ENCODE assay signal across 22 cellular contexts in genomic region chr3:120428904-120429303, GRCh38. TPM values are rescaled to one million over a fixed set of nuclear protein-coding genes. Genes with fewer than 3 reads are reported as not detected.
DNase-seq lines count a peak whose midpoint lies in the region; ATAC-seq and TF ChIP-seq lines count a peak whose summit lies in the region.
"Had no signal": no experiment of that assay in that cellular context is flagged by ENCODE, and none has a peak within 500 bp of the region (broad histone marks: within the 10 kb centered on the region; RNA-seq: fewer than 3 reads in every experiment).

No MANE protein-coding gene starts in this region.

- H3K4me3 ChIP-seq in RWPE2 (ENCODE audit: severe bottlenecking) (no peak overlapping the region), gastroesophageal sphincter (no peak overlapping the region), thoracic aorta (no peak overlapping the region), A673 (ENCODE audit: low read depth, low read length, poor library complexity, severe bottlenecking) (no peak overlapping the region)

- H3K27me3 ChIP-seq in RWPE2 (ENCODE audit: insufficient read depth, poor library complexity, severe bottlenecking) (no peaks in the 10 kb centered on the region), gastroesophageal sphincter (no peaks in the 10 kb centered on the region), thoracic aorta (replicated peaks; ENCODE audit: insufficient read depth) (no peaks in the 10 kb centered on the region), A673 (replicated peaks; ENCODE audit: insufficient read depth, low read depth, low read length, poor library complexity) (no peaks in the 10 kb centered on the region)

- TF ChIP-seq CTCF in RWPE2 (IDR thresholded peaks at IDR 0.05; ENCODE audit: poor library complexity, severe bottlenecking) (no peak), gastroesophageal sphincter (IDR thresholded peaks at IDR 0.05) (no peak), thoracic aorta (IDR thresholded peaks at IDR 0.05) (no peak), A673 (conservative IDR thresholded peaks at IDR 0.05; ENCODE audit: low read depth, low read length) (no peak)

- no peak for TF ChIP-seq EP300 in gastroesophageal sphincter (IDR thresholded peaks at IDR 0.05)

- peaks cover 18% of the 10 kb centered on the region for H3K36me3 ChIP-seq in RWPE2 (ENCODE audit: low read depth)
- H3K36me3 ChIP-seq in gastroesophageal sphincter: peaks cover 0 to 24% of the 10 kb centered on the region in 2 donors
- no peaks in the 10 kb centered on the region for H3K36me3 ChIP-seq in thoracic aorta
- no peaks in the 10 kb centered on the region for H3K36me3 ChIP-seq in A673 (ENCODE audit: insufficient read depth, low read length, poor library complexity, severe bottlenecking)

- DNase-seq in DMS 273 treated with DMSO at 0.1 percent for 48 hours (lab: John Stamatoyannopoulos, UW): peak; percentile 13
- no peak for DNase-seq in DMS 273 (lab: John Stamatoyannopoulos, UW; ENCODE audit: unreplicated experiment)
- DNase-seq in RWPE2 (ENCODE audit: low spot score): no peak
- no peak for DNase-seq in thoracic aorta (ENCODE audit: low spot score)
- DNase-seq in A673 (ENCODE audit: low spot score): no peak
- DNase-seq: activated CD4-positive, alpha-beta T cell treated with anti-CD3 and anti-CD28 coated beads, Interleukin-2, amount 10 ng/mL, durations not matched to agents 24 days and 14 days; C1 segment of cervical spinal cord; glutamatergic neuron; KG1; NCI-H1092; NCI-H2081; NCI-H510A; occipital lobe; trophoblast cell had no signal

- CTCF ChIA-PET in A673 (lab: Charles Lee): no interaction called here

- TF ChIP-seq POLR2A in gastroesophageal sphincter (IDR thresholded peaks at IDR 0.05): no peak

- no peaks in the 10 kb centered on the region for H3K4me1 ChIP-seq in RWPE2 (ENCODE audit: insufficient read depth, poor library complexity, severe bottlenecking)
- peaks cover 60 to 100% (median 77%) of the 10 kb centered on the region in 3 donors for H3K4me1 ChIP-seq in gastroesophageal sphincter
- peaks cover 72 to 100% of the 10 kb centered on the region in 2 donors for H3K4me1 ChIP-seq in thoracic aorta (ENCODE audit: control insufficient read depth in 1 of 2, low read depth in 2 of 2)
- peaks cover 38% of the 10 kb centered on the region for H3K4me1 ChIP-seq in A673 (ENCODE audit: insufficient read depth, low read length, poor library complexity, severe bottlenecking)

- ATAC-seq in RWPE2 (ENCODE audit: low read depth): peak; percentile 17; the same call in 1 of the 3 replicates
- no peak for ATAC-seq in gastroesophageal sphincter
- no peak for ATAC-seq in thoracic aorta (ENCODE audit: insufficient number of reproducible peaks, low FRiP score, low read depth)
- no peak for ATAC-seq in GM18511 (IDR thresholded peaks at IDR 0.05; ENCODE audit: unreplicated experiment)
- ATAC-seq in GM21717 (IDR thresholded peaks at IDR 0.05; ENCODE audit: unreplicated experiment): no peak
- ATAC-seq: esophagus mucosa; right cardiac atrium; stimulated activated effector memory CD8-positive, alpha-beta T cell treated with anti-CD3 and anti-CD28 coated beads, Interleukin-12 subunit alpha, Interleukin-12 subunit beta, amount 100 ng/mL, for 72 hours had no signal

- 68% methylated on average over 2 of the region's 2 CpGs; no CpG with 5 or more reads in 1 of the 2 donors for WGBS in gastroesophageal sphincter (ENCODE audit: low coverage in 1 of 2), 2 donors

- POLR2A ChIA-PET in A673 (lab: Charles Lee; ENCODE audit: low non-redundant PET): no interaction called here

- intact Hi-C loops in A673 (cut with micrococcal nuclease; ENCODE audit: unreplicated experiment): no loop called here

- no peak overlapping the region for H3K27ac ChIP-seq in RWPE2 (ENCODE audit: poor library complexity, severe bottlenecking)
- peak overlapping the region; percentile 63 to 91 (median 78) for H3K27ac ChIP-seq in gastroesophageal sphincter
- H3K27ac ChIP-seq in thoracic aorta: peak overlapping the region; percentile 55 to 73
- H3K27ac ChIP-seq in A673 (ENCODE audit: low read depth, low read length, poor library complexity, severe bottlenecking): no peak overlapping the region
- H3K27ac ChIP-seq: 22Rv1, RWPE1 had no signal

- BruUV-seq in A673 (replicated peaks; lab: Mats Ljungman, UMichigan): no TSS peak

- H3K9me3 ChIP-seq in RWPE2 (ENCODE audit: severe bottlenecking) (no peaks in the 10 kb centered on the region), gastroesophageal sphincter (no peaks in the 10 kb centered on the region), thoracic aorta (no peaks in the 10 kb centered on the region), A673 (ENCODE audit: low read depth, low read length, poor library complexity, severe bottlenecking) (no peaks in the 10 kb centered on the region)

RNA-seq across cellular contexts. Expression of gene FSTL1, which starts 21.9 kb away (rescaled TPM):
- total RNA-seq in gastroesophageal sphincter (1,000 to 10,000 TPM in 1 of 4 donors, 100 to 1,000 TPM in 3; 343 to 1,189 (median 766) TPM), thoracic aorta (100 to 1,000 TPM; 601 to 687 TPM), A673 (2021) (89.1 and 122 TPM in 2 replicates)

Comparison
In these comparisons a context has a peak if more than half of its experiments do, and no peak if none do; other contexts are left out.
1. H3K27ac ChIP-seq: peak in gastroesophageal sphincter (4 of 4) and thoracic aorta (2 of 2); none in RWPE2 (single experiment) and A673 (single experiment).